Comparison of ENCODE assay signal across 8 cellular contexts in the genomic region with DNA sequence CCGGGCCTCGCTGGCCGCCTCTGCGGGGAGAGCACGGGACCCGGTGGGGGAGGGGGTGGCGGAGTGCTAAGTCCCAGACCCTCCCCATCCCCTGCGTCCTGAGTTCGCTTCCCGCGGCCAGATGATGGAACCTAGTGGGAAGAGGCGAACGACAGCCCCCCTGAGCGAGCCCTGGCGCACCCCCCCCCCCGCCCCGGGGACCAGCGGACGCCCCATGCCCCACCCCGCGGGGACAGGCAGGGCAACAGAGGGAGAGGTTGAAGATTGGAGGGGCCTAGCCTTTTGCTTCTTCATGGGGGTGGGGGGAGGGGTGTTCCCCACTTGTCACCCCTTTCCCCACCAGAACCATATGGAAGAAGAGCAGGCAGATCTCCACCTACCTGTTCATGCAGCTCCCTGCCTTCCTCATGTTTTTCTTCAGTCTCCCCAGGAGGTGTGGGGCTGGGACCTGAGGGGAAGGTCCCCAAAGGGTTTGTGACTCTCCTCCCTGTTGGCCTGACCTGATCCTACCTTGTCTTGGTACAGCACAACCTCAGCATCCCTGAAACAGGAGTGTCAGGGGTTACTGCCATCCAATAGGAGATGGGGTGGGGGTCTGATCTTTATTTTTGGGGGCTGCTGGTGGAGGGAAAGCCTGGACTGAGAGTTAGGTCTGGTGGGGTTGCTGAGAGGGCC. TPM values are rescaled to one million over a fixed set of nuclear protein-coding genes. Genes with fewer than 3 reads are reported as not detected.
DNase-seq lines count a peak whose midpoint lies in the region; ATAC-seq and TF ChIP-seq lines count a peak whose summit lies in the region.

No MANE protein-coding gene starts in this region.

- peaks cover 32% of the 10 kb centered on the region for H3K4me1 Mint-ChIP-seq in type B pancreatic cell (ENCODE audit: unreplicated experiment)

- peaks cover 0 to 8% of the 10 kb centered on the region in 2 donors for H3K4me1 ChIP-seq in ascending aorta
- H3K4me1 ChIP-seq in left lung: peaks cover 13 to 51% of the 10 kb centered on the region in 2 donors

- H3K36me3 ChIP-seq in ascending aorta (peaks cover 13 to 16% of the 10 kb centered on the region in 2 donors), left lung (peaks cover 0 to 26% of the 10 kb centered on the region in 2 donors)

- peak overlapping the region; percentile 95 for H3K4me3 Mint-ChIP-seq in type B pancreatic cell

- H3K27ac ChIP-seq in ascending aorta: peak overlapping the region; percentile 94 to 95
- H3K27ac ChIP-seq in left lung: peak overlapping the region; percentile 88 to 94

- H3K9me3 ChIP-seq in ascending aorta (no peaks in the 10 kb centered on the region), left lung (no peaks in the 10 kb centered on the region)

- peaks cover 11% of the 10 kb centered on the region for H3K36me3 Mint-ChIP-seq in type B pancreatic cell

- intact Hi-C loops in ascending aorta (cut with DNase I) (loop anchor here (1.0 to 10.0 kb wide), 3 partner anchors 14 to 714 kb away; partner anchors contain the start of genes CDC23 and KDM3B), left lung (cut with DNase I) (no loop called here), posterior vena cava (cut with DNase I) (no loop called here)

- TF ChIP-seq CTCF in ascending aorta (IDR thresholded peaks at IDR 0.05): no peak
- TF ChIP-seq CTCF in left lung (IDR thresholded peaks at IDR 0.05): no peak
- no peak for TF ChIP-seq CTCF in type B pancreatic cell (conservative IDR thresholded peaks at IDR 0.05)

- no peaks in the 10 kb centered on the region for H3K27me3 Mint-ChIP-seq in type B pancreatic cell

- ATAC-seq in GM18498 (IDR thresholded peaks at IDR 0.05; ENCODE audit: unreplicated experiment): peak; percentile 3
- peak; percentile 7 for ATAC-seq in HG03135 (IDR thresholded peaks at IDR 0.05; ENCODE audit: unreplicated experiment)
- peak; percentile 0 for ATAC-seq in left lung

- H3K4me3 ChIP-seq in ascending aorta: peak overlapping the region; percentile 87 to 93
- peak overlapping the region; percentile 79 to 87 for H3K4me3 ChIP-seq in left lung

- no peaks in the 10 kb centered on the region for H3K9me3 Mint-ChIP-seq in type B pancreatic cell

- no peak for DNase-seq in ascending aorta (ENCODE audit: low spot score in 2 of 2)
- DNase-seq in left lung: no peak
- no peak for DNase-seq in type B pancreatic cell (ENCODE audit: extremely low spot score, unreplicated experiment)
- DNase-seq in posterior vena cava (ENCODE audit: low spot score): no peak
- DNase-seq in stimulated activated CD4-positive, alpha-beta T cell treated with anti-CD3 and anti-CD28 coated beads, Interleukin-2, amount 100 ng/mL, for 24 hours: no peak
- DNase-seq in NCI-H2107 (lab: John Stamatoyannopoulos, UW): no peak

- H3K27me3 ChIP-seq in ascending aorta (no peaks in the 10 kb centered on the region), left lung (no peaks in the 10 kb centered on the region)

- H3K27ac Mint-ChIP-seq in type B pancreatic cell: peak overlapping the region; percentile 89

RNA-seq across cellular contexts. Expression of gene FAM53C, which starts 0.5 kb away (rescaled TPM):
- 40.0 TPM for total RNA-seq in ascending aorta
- total RNA-seq in left lung: 10 to 100 TPM; 23.9 to 25.0 TPM
- total RNA-seq in type B pancreatic cell (ENCODE audit: low replicate concordance): 48.2 and 56.4 TPM in 2 replicates
- 10 to 100 TPM; 18.7 to 20.7 TPM for total RNA-seq in posterior vena cava

RNA-seq across cellular contexts. Expression of gene CDC25C, which starts 6.9 kb away (rescaled TPM):
- not detected for total RNA-seq in ascending aorta
- 1 to 10 TPM in 1 of 2 donors, under 1 TPM in 1; 0.34 to 2.0 TPM for total RNA-seq in left lung
- total RNA-seq in type B pancreatic cell (ENCODE audit: low replicate concordance): 4.1 and 17.2 TPM in 2 replicates
- total RNA-seq in posterior vena cava: not detected

RNA-seq across cellular contexts. Expression of gene KDM3B, which starts 13.9 kb away (rescaled TPM):
- total RNA-seq in ascending aorta (33.4 TPM), left lung (10 to 100 TPM; 47.5 to 50.4 TPM), type B pancreatic cell (ENCODE audit: low replicate concordance) (88.8 and 97.7 TPM in 2 replicates), posterior vena cava (10 to 100 TPM; 49.7 to 54.5 TPM)
